26 cellular contexts compared by ENCODE assay signal in the genomic region with DNA sequence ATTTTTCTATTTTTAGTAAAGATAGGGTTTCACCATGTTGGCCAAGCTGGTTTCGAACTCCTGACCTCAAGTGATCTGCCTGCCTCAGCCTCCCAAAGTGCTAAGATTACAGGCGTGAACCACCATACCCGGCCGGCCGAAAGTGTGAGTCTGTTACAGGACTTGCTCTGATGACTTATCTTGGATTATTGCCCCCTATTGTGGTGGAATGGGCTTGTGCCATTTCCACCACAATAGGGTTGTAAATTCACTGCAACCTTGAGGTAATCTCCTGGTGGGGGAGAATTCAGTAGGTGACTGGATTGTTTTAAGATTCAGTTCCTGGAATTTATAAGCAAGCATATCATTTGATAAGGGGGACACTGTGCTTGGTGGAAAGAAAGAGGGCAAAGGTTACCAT. TPM values are rescaled to one million over a fixed set of nuclear protein-coding genes. Genes with fewer than 3 reads are reported as not detected.
DNase-seq lines count a peak whose midpoint lies in the region; ATAC-seq, FAIRE-seq and TF ChIP-seq lines count a peak whose summit lies in the region.
"Had no signal": no experiment of that assay in that cellular context is flagged by ENCODE, and none has a peak within 500 bp of the region (broad histone marks: within the 10 kb centered on the region; RNA-seq: fewer than 3 reads in every experiment).

No MANE protein-coding gene starts in this region.

- no peak for TF ChIP-seq CTCF in RWPE2 (IDR thresholded peaks at IDR 0.05; ENCODE audit: poor library complexity, severe bottlenecking)

- no peaks in the 10 kb centered on the region for H3K27me3 ChIP-seq in RWPE2 (ENCODE audit: insufficient read depth, poor library complexity, severe bottlenecking)
- H3K27me3 ChIP-seq: right lobe of liver, thyroid gland had no signal

- no peak overlapping the region for H3K4me3 ChIP-seq in RWPE2 (ENCODE audit: severe bottlenecking)
- H3K4me3 ChIP-seq: prostate gland, right lobe of liver, thyroid gland had no signal

- no peaks in the 10 kb centered on the region for H3K9me3 ChIP-seq in RWPE2 (ENCODE audit: severe bottlenecking)
- H3K9me3 ChIP-seq: Caco-2, prostate gland, right lobe of liver, SK-N-SH, thyroid gland had no signal

- ATAC-seq in RWPE2 (ENCODE audit: low read depth), result no peak
- ATAC-seq: activated CD4-positive, CD25-positive, alpha-beta regulatory T cell treated with anti-CD3 and anti-CD28 coated beads, Interleukin-2, amount 50 U/mL, for 24 hours; activated CD8-positive, alpha-beta T cell treated with anti-CD3 and anti-CD28 coated beads, Interleukin-2, amount 10 ng/mL, durations not matched to agents 7 days and 5 days; naive thymus-derived CD4-positive, alpha-beta T cell; right lobe of liver had no signal

- H3K27ac ChIP-seq in RWPE2 (ENCODE audit: poor library complexity, severe bottlenecking), result peak overlapping the region; percentile 95
- H3K27ac ChIP-seq: C4-2B, prostate gland, right lobe of liver had no signal

- peaks cover 17% of the 10 kb centered on the region for H3K4me1 ChIP-seq in RWPE2 (ENCODE audit: insufficient read depth, poor library complexity, severe bottlenecking)
- H3K4me1 ChIP-seq: prostate gland had no signal

- no peaks in the 10 kb centered on the region for H3K36me3 ChIP-seq in RWPE2 (ENCODE audit: low read depth)
- H3K36me3 ChIP-seq: prostate gland, right lobe of liver, thyroid gland had no signal

- peak; percentile 17 for DNase-seq in HT1080 (ENCODE audit: low read depth)
- no peak for DNase-seq in RWPE2 (ENCODE audit: low spot score)
- DNase-seq in iPS-NIHi7 (ENCODE audit: extremely low spot score), result peak; percentile 38
- DNase-seq in HTR-8/SVneo (ENCODE audit: insufficient read length, low spot score), result no peak
- DNase-seq in anterior cingulate cortex (lab: John Stamatoyannopoulos, UW), result no peak
- no peak for DNase-seq in T1000 (lab: John Stamatoyannopoulos, UW)
- no peak for DNase-seq in ureter (ENCODE audit: low spot score)
- DNase-seq: activated CD8-positive, alpha-beta T cell treated with anti-CD3 and anti-CD28 coated beads, Interleukin-2, amount 10 ng/mL, durations not matched to agents 7 days and 5 days; activated naive CD4-positive, alpha-beta T cell treated with anti-CD3 and anti-CD28 coated beads for 36 hours; Caco-2; GF-D8; glutamatergic neuron; KG1; kidney; midbrain; naive thymus-derived CD4-positive, alpha-beta T cell; NCI-H2029; NCI-H510A treated with DMSO at 0.1 percent for 48 hours; right lobe of liver; SK-N-SH; stimulated activated CD4-positive, alpha-beta T cell treated with anti-CD3 and anti-CD28 coated beads, Interleukin-12 subunit alpha, Interleukin-12 subunit beta, amount 100 ng/mL, for 4 hours; stimulated activated CD4-positive, alpha-beta T cell treated with anti-CD3 and anti-CD28 coated beads, Interleukin-2, amount 100 ng/mL, for 48 hours had no signal

- no peak for FAIRE-seq in HTR-8/SVneo (lab: Jason Lieb, UNC)
- FAIRE-seq: kidney had no signal

RNA-seq across cellular contexts. Expression of gene HMGCR, which starts 15.0 kb away (rescaled TPM):
- 92.0 and 98.1 TPM in 2 replicates for total RNA-seq in HT1080 (2014; rRNA removed; shearing (Covaris generic))
- polyA plus RNA-seq in HT1080 (2015; cell fraction: cytosol; rRNA removed), result 31.6 and 33.8 TPM in 2 replicates
- 151 and 176 TPM in 2 replicates for polyA plus RNA-seq in HT1080 (2015; cell fraction: nucleus; rRNA removed)
- total RNA-seq in ureter, result 97.1 TPM

Comparison
In these comparisons a context has a peak if more than half of its experiments do, and no peak if none do; other contexts are left out.
1. DNase-seq: peak in HT1080 (single experiment) and iPS-NIHi7 (single experiment); none in RWPE2 (single experiment), HTR-8/SVneo (single experiment), anterior cingulate cortex (0 of 58), T1000 (single experiment) and ureter (single experiment).